Comparison of ENCODE assay signal across 11 cellular contexts in genomic region chr17:34386925-34387550, GRCh38. TPM values are rescaled to one million over a fixed set of nuclear protein-coding genes. Genes with fewer than 3 reads are reported as not detected.
A peak's percentile ranks its signal among the peaks of the same experiment; 100 is the strongest.
DNase-seq lines count a peak whose midpoint lies in the region; ATAC-seq lines count a peak whose summit lies in the region.
"Had no signal": no experiment of that assay in that cellular context is flagged by ENCODE, and none has a peak within 500 bp of the region (broad histone marks: within the 10 kb centered on the region; RNA-seq: fewer than 3 reads in every experiment).

No MANE protein-coding gene starts in this region.

- H3K36me3 Mint-ChIP-seq in activated CD4-positive, alpha-beta memory T cell treated with anti-CD3 and anti-CD28 coated beads, Interleukin-2, amount 10 ng/mL, durations not matched to agents 7 days and 5 days (ENCODE audit: low read depth): no peaks in the 10 kb centered on the region
- H3K36me3 Mint-ChIP-seq in activated CD4-positive, alpha-beta memory T cell treated with anti-CD3 and anti-CD28 coated beads for 36 hours: no peaks in the 10 kb centered on the region
- H3K36me3 Mint-ChIP-seq in stimulated activated effector memory CD8-positive, alpha-beta T cell treated with anti-CD3 and anti-CD28 coated beads, Interleukin-12 subunit alpha, Interleukin-12 subunit beta, amount 100 ng/mL, for 72 hours: no peaks in the 10 kb centered on the region

- H3K27ac Mint-ChIP-seq in activated CD4-positive, alpha-beta memory T cell treated with anti-CD3 and anti-CD28 coated beads, Interleukin-2, amount 10 ng/mL, durations not matched to agents 7 days and 5 days: peak overlapping the region; percentile 69
- H3K27ac Mint-ChIP-seq in activated CD4-positive, alpha-beta memory T cell treated with anti-CD3 and anti-CD28 coated beads for 36 hours: no peak overlapping the region
- peak overlapping the region; percentile 61 for H3K27ac Mint-ChIP-seq in stimulated activated effector memory CD8-positive, alpha-beta T cell treated with anti-CD3 and anti-CD28 coated beads, Interleukin-12 subunit alpha, Interleukin-12 subunit beta, amount 100 ng/mL, for 72 hours
- H3K27ac Mint-ChIP-seq: progenitor cell of endocrine pancreas had no signal

- H3K4me1 Mint-ChIP-seq in activated CD4-positive, alpha-beta memory T cell treated with anti-CD3 and anti-CD28 coated beads, Interleukin-2, amount 10 ng/mL, durations not matched to agents 7 days and 5 days: peaks cover 82% of the 10 kb centered on the region
- peaks cover 19% of the 10 kb centered on the region for H3K4me1 Mint-ChIP-seq in activated CD4-positive, alpha-beta memory T cell treated with anti-CD3 and anti-CD28 coated beads for 36 hours (ENCODE audit: low read depth)
- peaks cover 50% of the 10 kb centered on the region for H3K4me1 Mint-ChIP-seq in stimulated activated effector memory CD8-positive, alpha-beta T cell treated with anti-CD3 and anti-CD28 coated beads, Interleukin-12 subunit alpha, Interleukin-12 subunit beta, amount 100 ng/mL, for 72 hours

- CTCF ChIA-PET in activated CD4-positive, alpha-beta memory T cell treated with anti-CD3 and anti-CD28 coated beads, Interleukin-2, amount 10 ng/mL, durations not matched to agents 7 days and 5 days (lab: Charles Lee): interaction anchor here (2.1 to 8.1 kb wide), 2 partner anchors 11 to 24 kb away, joined by 8 to 64 read pairs; partner anchors contain the start of gene CCL1
- CTCF ChIA-PET in activated CD4-positive, alpha-beta memory T cell treated with anti-CD3 and anti-CD28 coated beads for 36 hours (lab: Charles Lee): interaction anchor here (1.2 kb wide), 1 partner anchor 34 kb away, joined by 10 read pairs; no protein-coding TSS in a partner anchor

- H3K9me3 Mint-ChIP-seq in activated CD4-positive, alpha-beta memory T cell treated with anti-CD3 and anti-CD28 coated beads, Interleukin-2, amount 10 ng/mL, durations not matched to agents 7 days and 5 days: no peaks in the 10 kb centered on the region
- H3K9me3 Mint-ChIP-seq in activated CD4-positive, alpha-beta memory T cell treated with anti-CD3 and anti-CD28 coated beads for 36 hours: no peaks in the 10 kb centered on the region
- H3K9me3 Mint-ChIP-seq in stimulated activated effector memory CD8-positive, alpha-beta T cell treated with anti-CD3 and anti-CD28 coated beads, Interleukin-12 subunit alpha, Interleukin-12 subunit beta, amount 100 ng/mL, for 72 hours: no peaks in the 10 kb centered on the region

- POLR2A ChIA-PET in activated CD4-positive, alpha-beta memory T cell treated with anti-CD3 and anti-CD28 coated beads, Interleukin-2, amount 10 ng/mL, durations not matched to agents 7 days and 5 days (lab: Charles Lee): no interaction called here
- POLR2A ChIA-PET in activated CD4-positive, alpha-beta memory T cell treated with anti-CD3 and anti-CD28 coated beads for 36 hours (lab: Charles Lee): no interaction called here

- H3K4me3 Mint-ChIP-seq in activated CD4-positive, alpha-beta memory T cell treated with anti-CD3 and anti-CD28 coated beads, Interleukin-2, amount 10 ng/mL, durations not matched to agents 7 days and 5 days: no peak overlapping the region
- no peak overlapping the region for H3K4me3 Mint-ChIP-seq in activated CD4-positive, alpha-beta memory T cell treated with anti-CD3 and anti-CD28 coated beads for 36 hours
- H3K4me3 Mint-ChIP-seq in stimulated activated effector memory CD8-positive, alpha-beta T cell treated with anti-CD3 and anti-CD28 coated beads, Interleukin-12 subunit alpha, Interleukin-12 subunit beta, amount 100 ng/mL, for 72 hours: peak overlapping the region; percentile 25

- H3K27me3 Mint-ChIP-seq in activated CD4-positive, alpha-beta memory T cell treated with anti-CD3 and anti-CD28 coated beads, Interleukin-2, amount 10 ng/mL, durations not matched to agents 7 days and 5 days: peaks cover 10% of the 10 kb centered on the region
- peaks cover 29% of the 10 kb centered on the region for H3K27me3 Mint-ChIP-seq in activated CD4-positive, alpha-beta memory T cell treated with anti-CD3 and anti-CD28 coated beads for 36 hours

- intact Hi-C loops in activated CD4-positive, alpha-beta memory T cell treated with anti-CD3 and anti-CD28 coated beads for 36 hours (cut with micrococcal nuclease): no loop called here

- peak; percentile 32 for DNase-seq in activated CD4-positive, alpha-beta memory T cell treated with anti-CD3 and anti-CD28 coated beads, Interleukin-2, amount 10 ng/mL, durations not matched to agents 7 days and 5 days
- no peak for DNase-seq in activated CD4-positive, alpha-beta memory T cell treated with anti-CD3 and anti-CD28 coated beads for 36 hours
- DNase-seq in NOMO-1 treated with DMSO at 0.1 percent for 48 hours (lab: John Stamatoyannopoulos, UW; ENCODE audit: unreplicated experiment) (peak; percentile 60), ecto neural progenitor cell (ENCODE audit: low spot score) (peak; percentile 34)
- DNase-seq in stimulated activated effector memory CD8-positive, alpha-beta T cell treated with anti-CD3 and anti-CD28 coated beads, Interleukin-12 subunit alpha, Interleukin-12 subunit beta, amount 100 ng/mL, for 72 hours (ENCODE audit: low spot score in 2 of 2): no peak
- DNase-seq: esophagus squamous epithelium, NCI-H1694 treated with DMSO at 0.1 percent for 48 hours had no signal

- peak; percentile 34 for ATAC-seq in stimulated activated effector memory CD8-positive, alpha-beta T cell treated with anti-CD3 and anti-CD28 coated beads, Interleukin-12 subunit alpha, Interleukin-12 subunit beta, amount 100 ng/mL, for 72 hours
- ATAC-seq in HG02973 (IDR thresholded peaks at IDR 0.05; ENCODE audit: unreplicated experiment) (no peak), HG02763 (IDR thresholded peaks at IDR 0.05; ENCODE audit: unreplicated experiment) (no peak), GM18907 (IDR thresholded peaks at IDR 0.05; ENCODE audit: unreplicated experiment) (no peak)

RNA-seq across cellular contexts. Expression of gene CCL1, which starts 24.0 kb away (rescaled TPM):
- total RNA-seq in activated CD4-positive, alpha-beta memory T cell treated with anti-CD3 and anti-CD28 coated beads, Interleukin-2, amount 10 ng/mL, durations not matched to agents 7 days and 5 days: 1 to 10 TPM; 4.8 to 6.8 TPM
- total RNA-seq in activated CD4-positive, alpha-beta memory T cell treated with anti-CD3 and anti-CD28 coated beads for 36 hours: under 1 TPM; 0.44 to 0.67 TPM
- total RNA-seq: esophagus squamous epithelium, progenitor cell of endocrine pancreas had no signal

RNA-seq across cellular contexts. Expression of gene CCL13, which starts 30.8 kb away (rescaled TPM):
- not detected for total RNA-seq in activated CD4-positive, alpha-beta memory T cell treated with anti-CD3 and anti-CD28 coated beads, Interleukin-2, amount 10 ng/mL, durations not matched to agents 7 days and 5 days
- not detected for total RNA-seq in activated CD4-positive, alpha-beta memory T cell treated with anti-CD3 and anti-CD28 coated beads for 36 hours
- total RNA-seq: progenitor cell of endocrine pancreas had no signal

Comparison
In these comparisons a context has a peak if more than half of its experiments do, and no peak if none do; other contexts are left out.
1. DNase-seq: peak in activated CD4-positive, alpha-beta memory T cell treated with anti-CD3 and anti-CD28 coated beads, Interleukin-2, amount 10 ng/mL, durations not matched to agents 7 days and 5 days (single experiment), NOMO-1 treated with DMSO at 0.1 percent for 48 hours (single experiment) and ecto neural progenitor cell (single experiment); none in activated CD4-positive, alpha-beta memory T cell treated with anti-CD3 and anti-CD28 coated beads for 36 hours (single experiment) and stimulated activated effector memory CD8-positive, alpha-beta T cell treated with anti-CD3 and anti-CD28 coated beads, Interleukin-12 subunit alpha, Interleukin-12 subunit beta, amount 100 ng/mL, for 72 hours (0 of 2).